26 cellular contexts compared by ENCODE assay signal in genomic region chr7:101535333-101535732, GRCh38.
A peak's percentile ranks its signal among the peaks of the same experiment; 100 is the strongest.
DNase-seq lines count a peak whose midpoint lies in the region; ATAC-seq, FAIRE-seq and TF ChIP-seq lines count a peak whose summit lies in the region.
"Had no signal": no experiment of that assay in that cellular context is flagged by ENCODE, and none has a peak within 500 bp of the region (broad histone marks: within the 10 kb centered on the region; RNA-seq: fewer than 3 reads in every experiment).

No MANE protein-coding gene starts in this region.

- H3K79me2 ChIP-seq in HepG2 (ENCODE audit: insufficient read depth, low read length) = no peaks in the 10 kb centered on the region
- H3K79me2 ChIP-seq: parathyroid adenoma had no signal

- no peak overlapping the region; the same call in 1 of the 2 replicates for H3K9ac ChIP-seq in HepG2 (ENCODE audit: insufficient read depth, low read depth, low read length)
- H3K9ac ChIP-seq: parathyroid adenoma had no signal

- H3K27me3 ChIP-seq in HepG2 (ENCODE audit: control insufficient read depth in 1 of 2, insufficient read depth in 2 of 2, low read length in 2 of 2) = no peaks in the 10 kb centered on the region
- H3K27me3 ChIP-seq: Peyer's patch, right atrium auricular region, thyroid gland had no signal

- no peak overlapping the region for H2AFZ ChIP-seq in HepG2 (ENCODE audit: low read length)
- H2AFZ ChIP-seq: parathyroid adenoma had no signal

- TF ChIP-seq EP300 in HepG2 (IDR thresholded peaks at IDR 0.05; ENCODE audit: low read depth in 2 of 2, low read length in 2 of 2) (no peak), HepG2 (CRISPR knock-in tag; IDR thresholded peaks at IDR 0.05; ENCODE audit: borderline replicate concordance) (no peak)

- TF ChIP-seq RAD21 in HepG2 (CRISPR knock-in tag; IDR thresholded peaks at IDR 0.05) = no peak

- CTCF ChIA-PET in HepG2 (lab: Yijun Ruan, JAX; ENCODE audit: low intra/inter-chr PET ratio, low total read pairs) = no interaction called here

- POLR2A ChIA-PET in HepG2 (lab: Yijun Ruan, JAX) = no interaction called here

- H3K4me2 ChIP-seq in HepG2 (ENCODE audit: low read depth, low read length) = no peak overlapping the region

- no peaks in the 10 kb centered on the region for H3K9me3 ChIP-seq in HepG2 (ENCODE audit: low read length)
- H3K9me3 ChIP-seq: HAP-1, Peyer's patch, right atrium auricular region, thyroid gland had no signal

- in situ Hi-C loops in HepG2 (cut with HindIII; ENCODE audit: extremely low pct_ligation_motif_present, low pct_unique_long_range_greater_than_20kb) = loop anchor here (5.0 kb wide), 1 partner anchor 737 kb away; no protein-coding TSS in a partner anchor

- TF ChIP-seq POLR2A in HepG2 (IDR thresholded peaks at IDR 0.05; ENCODE audit: insufficient read depth in 1 of 2, low read depth in 2 of 2, low read length in 2 of 2) = no peak

- H3K27ac ChIP-seq in HepG2 (ENCODE audit: extremely low read length, insufficient read depth, low read length) = no peak overlapping the region
- H3K27ac ChIP-seq: 22Rv1, heart right ventricle, parathyroid adenoma, Peyer's patch, right atrium auricular region, SK-N-MC, thyroid gland had no signal

- no peaks in the 10 kb centered on the region for H3K36me3 ChIP-seq in HepG2 (replicated peaks in 1 of 2; ENCODE audit: control insufficient read depth in 1 of 2, insufficient read depth in 2 of 2, low read length in 2 of 2)
- H3K36me3 ChIP-seq: HAP-1, heart right ventricle, Peyer's patch, right atrium auricular region, thyroid gland had no signal

- H3K4me1 ChIP-seq in HepG2 (ENCODE audit: insufficient read depth, low read length) = peaks cover 48% of the 10 kb centered on the region
- H3K4me1 ChIP-seq: HAP-1, parathyroid adenoma, Peyer's patch had no signal

- ATAC-seq in HepG2 = no peak
- no peak for ATAC-seq in HG02852 (IDR thresholded peaks at IDR 0.05; ENCODE audit: unreplicated experiment)
- ATAC-seq in HG03457 (IDR thresholded peaks at IDR 0.05; ENCODE audit: unreplicated experiment) = no peak
- ATAC-seq: activated CD4-positive, alpha-beta T cell treated with anti-CD3 and anti-CD28 coated beads for 36 hours; activated naive CD8-positive, alpha-beta T cell treated with anti-CD3 and anti-CD28 coated beads, Interleukin-2, amount 50 U/mL, for 24 hours had no signal

- H4K20me1 ChIP-seq in HepG2 (ENCODE audit: insufficient read depth, low read length) = no peaks in the 10 kb centered on the region

- intact Hi-C loops in HepG2 (cut with micrococcal nuclease; ENCODE audit: unreplicated experiment) = no loop called here

- H3K4me3 ChIP-seq in HepG2 (replicated peaks in 1 of 3; ENCODE audit: insufficient read depth in 1 of 3, low read depth in 2 of 3, low read length in 3 of 3) = no peak overlapping the region
- H3K4me3 ChIP-seq: HAP-1, heart right ventricle, Peyer's patch, right atrium auricular region, SK-N-MC, thyroid gland had no signal

- peak; percentile 76 for DNase-seq in NK-92 treated with Interleukin-12 subunit alpha and Interleukin-12 subunit beta, amount 100 ng/mL, for 24 hours (lab: John Stamatoyannopoulos, UW)
- DNase-seq in NK-92 (lab: John Stamatoyannopoulos, UW; ENCODE audit: unreplicated experiment) (no peak), RPMI8226 (peak; percentile 59), HepG2 (ENCODE audit: low spot score) (no peak), urothelium cell line (ENCODE audit: low spot score) (peak; percentile 53), NCI-H2171 treated with DMSO at 0.1 percent for 48 hours (lab: John Stamatoyannopoulos, UW) (no peak)
- DNase-seq: activated CD4-positive, alpha-beta T cell treated with anti-CD3 and anti-CD28 coated beads for 36 hours; activated gamma-delta T cell; activated naive CD8-positive, alpha-beta T cell treated with anti-CD3 and anti-CD28 coated beads, Interleukin-2, amount 50 U/mL, for 24 hours; CD4-positive, alpha-beta T cell; DMS153; effector CD8-positive, alpha-beta T cell; erythroblast; heart right ventricle; NCI-H1436; NCI-H510A; Peyer's patch; thyroid gland had no signal

- no TSS peak for BruUV-seq in HepG2 (replicated peaks; lab: Mats Ljungman, UMichigan)

- FAIRE-seq in HepG2 (lab: Jason Lieb, UNC) (no peak), urothelium cell line (lab: Jason Lieb, UNC) (peak; percentile 27)
- FAIRE-seq: colon had no signal

- WGBS in HepG2 (ENCODE audit: low lambda C conversion rate) = 34% methylated on average over 5 of the region's 6 CpGs

- no peak for TF ChIP-seq CTCF in HepG2 (CRISPR knock-in tag; IDR thresholded peaks at IDR 0.05)

TF ChIP-seq in HepG2, 621 proteins besides CTCF, POLR2A, EP300 and RAD21:
- TF ChIP-seq ZBTB40 (IDR thresholded peaks at IDR 0.05) (no peak), ZBTB40 (CRISPR knock-in tag; IDR thresholded peaks at IDR 0.05) (no peak), ZNF496 (CRISPR knock-in tag; IDR thresholded peaks at IDR 0.05; ENCODE audit: insufficient replicate concordance) (no peak), BHLHE40 (IDR thresholded peaks at IDR 0.05; ENCODE audit: low read length) (no peak), HNF4A (CRISPR knock-in tag; IDR thresholded peaks at IDR 0.05) (peak; percentile 7; the same call in 1 of the 2 replicates), ZKSCAN1 (IDR thresholded peaks at IDR 0.05; ENCODE audit: low read length) (no peak)
TF ChIP-seq in HepG2: peak in this region for 1.

Comparison
In these comparisons a context has a peak if more than half of its experiments do, and no peak if none do; other contexts are left out.
1. DNase-seq: peak in NK-92 treated with Interleukin-12 subunit alpha and Interleukin-12 subunit beta, amount 100 ng/mL, for 24 hours (single experiment), RPMI8226 (single experiment) and urothelium cell line (single experiment); none in NK-92 (single experiment), HepG2 (single experiment) and NCI-H2171 treated with DMSO at 0.1 percent for 48 hours (single experiment).